ENCODE assay signal across 17 cellular contexts in genomic region chr12:53869500-53869899, GRCh38.
A peak's percentile ranks its signal among the peaks of the same experiment; 100 is the strongest.
DNase-seq lines count a peak whose midpoint lies in the region; ATAC-seq, FAIRE-seq and TF ChIP-seq lines count a peak whose summit lies in the region.
"Had no signal": no experiment of that assay in that cellular context is flagged by ENCODE, and none has a peak within 500 bp of the region (broad histone marks: within the 10 kb centered on the region; RNA-seq: fewer than 3 reads in every experiment).

No MANE protein-coding gene starts in this region.

- POLR2A ChIA-PET in HepG2 (lab: Yijun Ruan, JAX) (no interaction called here), PC-9 (lab: Charles Lee; ENCODE audit: unreplicated experiment) (interaction anchor here (0.5 to 0.6 kb wide), 2 partner anchors 68 to 76 kb away, joined by 3 to 7 read pairs; no protein-coding TSS in a partner anchor)

- no peaks in the 10 kb centered on the region for H3K9me3 ChIP-seq in HepG2 (ENCODE audit: low read length)
- no peaks in the 10 kb centered on the region for H3K9me3 ChIP-seq in right lobe of liver
- no peaks in the 10 kb centered on the region for H3K9me3 ChIP-seq in PC-9 (ENCODE audit: insufficient read depth, low read depth)
- H3K9me3 ChIP-seq in small intestine (ENCODE audit: control insufficient read depth, low read depth) = no peaks in the 10 kb centered on the region
- H3K9me3 ChIP-seq: SK-N-SH, vagina had no signal

- H3K4me2 ChIP-seq in HepG2 (ENCODE audit: low read depth, low read length) = no peak overlapping the region
- H3K4me2 ChIP-seq in PC-9 = peak overlapping the region; percentile 52
- H3K4me2 ChIP-seq: SK-N-SH had no signal

- peaks cover 25% of the 10 kb centered on the region for H3F3A ChIP-seq in PC-9 (ENCODE audit: insufficient read depth, low read depth)

- H3K9ac ChIP-seq in HepG2 (ENCODE audit: insufficient read depth, low read depth, low read length) = no peak overlapping the region
- H3K9ac ChIP-seq: SK-N-SH had no signal

- H3K4me1 ChIP-seq in HepG2 (ENCODE audit: insufficient read depth, low read length) (no peaks in the 10 kb centered on the region), right lobe of liver (no peaks in the 10 kb centered on the region), PC-9 (replicated peaks; ENCODE audit: insufficient read depth) (peaks cover 39% of the 10 kb centered on the region), small intestine (ENCODE audit: control insufficient read depth in 2 of 2, insufficient read depth in 1 of 2, low read depth in 1 of 2, low read length in 1 of 2) (no peaks in the 10 kb centered on the region)
- H3K4me1 ChIP-seq: vagina had no signal

- H3K4me3 ChIP-seq in HepG2 (replicated peaks in 1 of 3; ENCODE audit: insufficient read depth in 1 of 3, low read depth in 2 of 3, low read length in 3 of 3) (no peak overlapping the region), right lobe of liver (no peak overlapping the region), PC-9 (no peak overlapping the region), small intestine (ENCODE audit: low read depth in 1 of 2, low read length in 2 of 2) (no peak overlapping the region)
- H3K4me3 ChIP-seq: vagina had no signal

- no peaks in the 10 kb centered on the region for H4K20me1 ChIP-seq in HepG2 (ENCODE audit: insufficient read depth, low read length)
- no peaks in the 10 kb centered on the region for H4K20me1 ChIP-seq in PC-9 (ENCODE audit: insufficient read depth)

- H3K27ac ChIP-seq in HepG2 (ENCODE audit: extremely low read length, insufficient read depth, low read length) = no peak overlapping the region
- no peak overlapping the region for H3K27ac ChIP-seq in right lobe of liver
- peak overlapping the region; percentile 88 for H3K27ac ChIP-seq in PC-9
- no peak overlapping the region for H3K27ac ChIP-seq in small intestine (ENCODE audit: low read depth in 1 of 2, low read length in 1 of 2)
- H3K27ac ChIP-seq: brain microvascular endothelial cell, vagina had no signal

- H3K9me2 ChIP-seq in PC-9 (ENCODE audit: insufficient read depth) = no peaks in the 10 kb centered on the region
- H3K9me2 ChIP-seq: SK-N-SH had no signal

- ATAC-seq in HepG2 (no peak), right lobe of liver (no peak), GM18519 (IDR thresholded peaks at IDR 0.05; ENCODE audit: low FRiP score, unreplicated experiment) (no peak), HG02938 (IDR thresholded peaks at IDR 0.05; ENCODE audit: unreplicated experiment) (no peak), GM21576 (IDR thresholded peaks at IDR 0.05; ENCODE audit: unreplicated experiment) (no peak)
- ATAC-seq: left colon had no signal

- CTCF ChIA-PET in HepG2 (lab: Yijun Ruan, JAX; ENCODE audit: low intra/inter-chr PET ratio, low total read pairs) (no interaction called here), PC-9 (lab: Charles Lee) (no interaction called here)

- TF ChIP-seq CTCF in HepG2 (CRISPR knock-in tag; IDR thresholded peaks at IDR 0.05) (no peak), right lobe of liver (IDR thresholded peaks at IDR 0.05) (no peak), PC-9 (conservative IDR thresholded peaks at IDR 0.05) (no peak)

- FAIRE-seq in HepG2 (lab: Jason Lieb, UNC) (no peak), small intestine (lab: Jason Lieb, UNC) (no peak)

- DNase-seq in HepG2 (ENCODE audit: low spot score) = peak; percentile 50
- DNase-seq in right lobe of liver = no peak
- DNase-seq in PC-9 = peak; percentile 44 to 54
- peak; percentile 93 for DNase-seq in foreskin melanocyte
- no peak for DNase-seq in small intestine
- DNase-seq: activated CD4-positive, alpha-beta T cell treated with anti-CD3 and anti-CD28 coated beads for 1 hour; brain microvascular endothelial cell; DND-41; KBM-7; left colon; midbrain; NCI-H82; SK-N-SH had no signal

- TF ChIP-seq POLR2A in HepG2 (IDR thresholded peaks at IDR 0.05; ENCODE audit: insufficient read depth in 1 of 2, low read depth in 2 of 2, low read length in 2 of 2) = no peak
- TF ChIP-seq POLR2A in right lobe of liver (IDR thresholded peaks at IDR 0.05) = no peak

- in situ Hi-C loops in HepG2 (cut with HindIII; ENCODE audit: extremely low pct_ligation_motif_present, low pct_unique_long_range_greater_than_20kb) = no loop called here

- 50% methylated on average over 1 of the region's 1 CpG for WGBS in HepG2 (ENCODE audit: low lambda C conversion rate)
- WGBS in right lobe of liver (ENCODE audit: insufficient coverage, low coverage, low lambda C conversion rate, missing lambda C conversion rate) = 100% methylated on average over 1 of the region's 1 CpG
- WGBS in small intestine, 3 donors = 95 to 97% (median 96%) methylated on average over 1 of the region's 1 CpG

- no peaks in the 10 kb centered on the region for H3K79me2 ChIP-seq in HepG2 (ENCODE audit: insufficient read depth, low read length)
- no peaks in the 10 kb centered on the region for H3K79me2 ChIP-seq in PC-9 (ENCODE audit: low read depth)

- TF ChIP-seq EP300 in HepG2 (IDR thresholded peaks at IDR 0.05; ENCODE audit: low read depth in 2 of 2, low read length in 2 of 2) (no peak), HepG2 (CRISPR knock-in tag; IDR thresholded peaks at IDR 0.05; ENCODE audit: borderline replicate concordance) (no peak)

- intact Hi-C loops in HepG2 (cut with micrococcal nuclease; ENCODE audit: unreplicated experiment) (no loop called here), right lobe of liver (cut with DNase I) (no loop called here), PC-9 (cut with micrococcal nuclease; ENCODE audit: unreplicated experiment) (loop anchor here (5.0 kb wide), 2 partner anchors 83 to 118 kb away; partner anchors contain the start of genes HOXC10 and HOXC12)

- H3K27me3 ChIP-seq in HepG2 (ENCODE audit: control insufficient read depth in 1 of 2, insufficient read depth in 2 of 2, low read length in 2 of 2) (0 out of 5 replicates have a peak, but pooled peaks cover 0 to 2% of the 10 kb centered on the region in 2 experiments), right lobe of liver (no peaks in the 10 kb centered on the region), PC-9 (ENCODE audit: insufficient read depth, low read depth) (no peaks in the 10 kb centered on the region), small intestine (ENCODE audit: control insufficient read depth in 2 of 2, insufficient read depth in 2 of 2, low read length in 2 of 2) (peaks cover 0 to 5% of the 10 kb centered on the region in 2 donors)
- H3K27me3 ChIP-seq: brain microvascular endothelial cell, vagina had no signal

- H3K36me3 ChIP-seq in HepG2 (replicated peaks in 1 of 2; ENCODE audit: control insufficient read depth in 1 of 2, insufficient read depth in 2 of 2, low read length in 2 of 2) = no peaks in the 10 kb centered on the region
- no peaks in the 10 kb centered on the region for H3K36me3 ChIP-seq in right lobe of liver
- no peaks in the 10 kb centered on the region for H3K36me3 ChIP-seq in PC-9 (ENCODE audit: low read depth)
- no peaks in the 10 kb centered on the region for H3K36me3 ChIP-seq in small intestine (ENCODE audit: control insufficient read depth in 2 of 2, insufficient read depth in 2 of 2, low read length in 2 of 2)
- H3K36me3 ChIP-seq: brain microvascular endothelial cell, vagina had no signal

- no peak for TF ChIP-seq RAD21 in HepG2 (CRISPR knock-in tag; IDR thresholded peaks at IDR 0.05)

- H2AFZ ChIP-seq in HepG2 (ENCODE audit: low read length) (no peak overlapping the region), PC-9 (no peak overlapping the region)

- BruUV-seq in HepG2 (replicated peaks; lab: Mats Ljungman, UMichigan) = no TSS peak
- BruUV-seq in PC-9 (replicated peaks; lab: Mats Ljungman, UMichigan) = no TSS peak

TF ChIP-seq in HepG2, 621 proteins besides CTCF, POLR2A, EP300 and RAD21 (continues in another document):
- TF ChIP-seq ZBTB34 (CRISPR knock-in tag; IDR thresholded peaks at IDR 0.05) (no peak), ZNF768 (CRISPR knock-in tag; IDR thresholded peaks at IDR 0.05) (no peak), FOSL1 (CRISPR knock-in tag; IDR thresholded peaks at IDR 0.05; ENCODE audit: borderline replicate concordance) (no peak), ZNF260 (CRISPR knock-in tag; IDR thresholded peaks at IDR 0.05; ENCODE audit: borderline replicate concordance, low read depth) (no peak)
- TF ChIP-seq, protein P1, sequence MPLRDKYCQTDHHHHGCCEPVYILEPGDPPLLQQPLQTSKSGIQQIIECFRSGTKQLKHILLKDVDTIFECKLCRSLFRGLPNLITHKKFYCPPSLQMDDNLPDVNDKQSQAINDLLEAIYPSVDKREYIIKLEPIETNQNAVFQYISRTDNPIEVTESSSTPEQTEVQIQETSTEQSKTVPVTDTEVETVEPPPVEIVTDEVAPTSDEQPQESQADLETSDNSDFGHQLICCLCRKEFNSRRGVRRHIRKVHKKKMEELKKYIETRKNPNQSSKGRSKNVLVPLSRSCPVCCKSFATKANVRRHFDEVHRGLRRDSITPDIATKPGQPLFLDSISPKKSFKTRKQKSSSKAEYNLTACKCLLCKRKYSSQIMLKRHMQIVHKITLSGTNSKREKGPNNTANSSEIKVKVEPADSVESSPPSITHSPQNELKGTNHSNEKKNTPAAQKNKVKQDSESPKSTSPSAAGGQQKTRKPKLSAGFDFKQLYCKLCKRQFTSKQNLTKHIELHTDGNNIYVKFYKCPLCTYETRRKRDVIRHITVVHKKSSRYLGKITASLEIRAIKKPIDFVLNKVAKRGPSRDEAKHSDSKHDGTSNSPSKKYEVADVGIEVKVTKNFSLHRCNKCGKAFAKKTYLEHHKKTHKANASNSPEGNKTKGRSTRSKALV (CRISPR knock-in tag; IDR thresholded peaks at IDR 0.05) = no peak
- TF ChIP-seq, protein P2, sequence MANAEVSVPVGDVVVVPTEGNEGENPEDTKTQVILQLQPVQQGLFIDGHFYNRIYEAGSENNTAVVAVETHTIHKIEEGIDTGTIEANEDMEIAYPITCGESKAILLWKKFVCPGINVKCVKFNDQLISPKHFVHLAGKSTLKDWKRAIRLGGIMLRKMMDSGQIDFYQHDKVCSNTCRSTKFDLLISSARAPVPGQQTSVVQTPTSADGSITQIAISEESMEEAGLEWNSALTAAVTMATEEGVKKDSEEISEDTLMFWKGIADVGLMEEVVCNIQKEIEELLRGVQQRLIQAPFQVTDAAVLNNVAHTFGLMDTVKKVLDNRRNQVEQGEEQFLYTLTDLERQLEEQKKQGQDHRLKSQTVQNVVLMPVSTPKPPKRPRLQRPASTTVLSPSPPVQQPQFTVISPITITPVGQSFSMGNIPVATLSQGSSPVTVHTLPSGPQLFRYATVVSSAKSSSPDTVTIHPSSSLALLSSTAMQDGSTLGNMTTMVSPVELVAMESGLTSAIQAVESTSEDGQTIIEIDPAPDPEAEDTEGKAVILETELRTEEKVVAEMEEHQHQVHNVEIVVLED (CRISPR knock-in tag; IDR thresholded peaks at IDR 0.05; ENCODE audit: borderline replicate concordance) = no peak

Comparison
In these comparisons a context has a peak if more than half of its experiments do, and no peak if none do; other contexts are left out.
1. DNase-seq: peak in HepG2 (single experiment), PC-9 (2 of 2) and foreskin melanocyte (single experiment); none in right lobe of liver (0 of 3) and small intestine (single experiment).